In the genomic region with DNA sequence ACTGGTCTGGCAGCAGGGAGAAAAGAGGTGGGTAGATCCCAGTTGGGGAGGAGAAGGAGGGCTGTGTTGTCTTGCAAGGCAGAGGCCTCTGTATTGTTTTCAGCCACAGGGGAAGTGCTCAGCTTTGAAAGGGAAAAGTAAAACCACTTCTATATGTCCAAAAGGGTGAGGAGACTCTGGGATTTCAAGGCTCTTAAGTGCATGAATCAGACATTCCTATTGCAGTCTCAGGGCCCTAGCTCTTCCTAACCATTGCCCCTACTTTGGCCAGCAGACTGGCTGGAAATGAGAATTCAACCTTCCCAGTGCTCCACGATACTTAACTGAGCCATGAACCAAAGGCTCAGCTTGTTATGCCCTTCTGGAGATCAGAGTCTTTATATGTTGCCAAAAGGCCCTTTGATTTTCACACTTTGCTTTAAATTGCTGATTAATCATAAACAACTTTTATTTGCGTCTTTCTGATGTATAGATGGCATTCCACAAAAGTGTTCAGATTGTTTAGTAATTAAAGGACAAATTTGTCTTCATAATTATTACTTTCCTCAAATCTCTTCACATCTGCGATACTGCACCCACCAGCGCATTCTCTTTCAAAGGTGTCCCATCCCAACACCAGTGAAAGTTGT, we compare ENCODE assay signal across 23 cellular contexts.
"Had no signal": no experiment of that assay in that cellular context is flagged by ENCODE, and none has a peak within 500 bp of the region (broad histone marks: within the 10 kb centered on the region; RNA-seq: fewer than 3 reads in every experiment).

No MANE protein-coding gene starts in this region.

- H3K27ac ChIP-seq: PC-9 had no signal

- H3K4me1 Mint-ChIP-seq: activated B cell treated with CpG ODN at 0.5 μM for 24 hours; activated CD4-positive, alpha-beta T cell treated with anti-CD3 and anti-CD28 coated beads, Interleukin-2, amount 10 ng/mL, durations not matched to agents 24 days and 14 days; activated CD8-positive, alpha-beta memory T cell treated with anti-CD3 and anti-CD28 coated beads, Interleukin-2, amount 10 ng/mL, durations not matched to agents 7 days and 5 days; activated naive CD4-positive, alpha-beta T cell treated with anti-CD3 and anti-CD28 coated beads, Interleukin-2, amount 50 U/mL, for 24 hours; T-helper 17 cell had no signal

- DNase-seq: activated B cell treated with CpG ODN at 0.5 μM for 24 hours; activated CD4-positive, alpha-beta T cell treated with anti-CD3 and anti-CD28 coated beads for 1 hour; activated CD4-positive, alpha-beta T cell treated with anti-CD3 and anti-CD28 coated beads, Interleukin-2, amount 10 ng/mL, durations not matched to agents 24 days and 14 days; activated CD4-positive, alpha-beta T cell treated with anti-CD3 and anti-CD28 coated beads, Interleukin-2, amount 50 U/mL, for 48 hours; activated CD8-positive, alpha-beta memory T cell treated with anti-CD3 and anti-CD28 coated beads, Interleukin-2, amount 10 ng/mL, durations not matched to agents 7 days and 5 days; activated effector memory CD4-positive, alpha-beta T cell treated with Interleukin-2 at 50 U/mL for 16 hours; activated naive CD4-positive, alpha-beta T cell; activated T-cell treated with anti-CD3 and anti-CD28 coated beads, Interleukin-2, amount 50 U/mL, for 24 hours; Kasumi-1; NCI-H1048; NCI-H146; NCI-H187 treated with DMSO at 0.1 percent for 48 hours; NCI-H2081 treated with DMSO at 0.1 percent for 48 hours; NCI-H446; NCI-H524 treated with DMSO at 0.1 percent for 48 hours; NCI-H748 treated with DMSO at 0.1 percent for 48 hours; PC-9; SIG-M5; T-helper 17 cell; T-helper 9 cell had no signal

- ATAC-seq: activated CD8-positive, alpha-beta memory T cell treated with anti-CD3 and anti-CD28 coated beads, Interleukin-2, amount 10 ng/mL, durations not matched to agents 7 days and 5 days; T-helper 17 cell had no signal

- H3K36me3 Mint-ChIP-seq: activated CD8-positive, alpha-beta memory T cell treated with anti-CD3 and anti-CD28 coated beads, Interleukin-2, amount 10 ng/mL, durations not matched to agents 7 days and 5 days; activated naive CD4-positive, alpha-beta T cell treated with anti-CD3 and anti-CD28 coated beads, Interleukin-2, amount 50 U/mL, for 24 hours; brain had no signal

- H3K9me3 Mint-ChIP-seq: activated B cell treated with CpG ODN at 0.5 μM for 24 hours; activated CD4-positive, alpha-beta T cell treated with anti-CD3 and anti-CD28 coated beads, Interleukin-2, amount 10 ng/mL, durations not matched to agents 24 days and 14 days; activated naive CD4-positive, alpha-beta T cell treated with anti-CD3 and anti-CD28 coated beads, Interleukin-2, amount 50 U/mL, for 24 hours; activated T-helper 1 cell treated with anti-CD3 and anti-CD28 coated beads, Interleukin-12 subunit alpha, Interleukin-12 subunit beta, Interleukin-2, Interleukin-4 antibody, amounts not matched to agents 30 ng/mL and 10 ng/mL and 1 ng/mL, durations not matched to agents 14 hours and 24 hours and 36 hours had no signal

- H3K27ac Mint-ChIP-seq: activated B cell treated with CpG ODN at 0.5 μM for 24 hours; activated CD4-positive, alpha-beta T cell treated with anti-CD3 and anti-CD28 coated beads, Interleukin-2, amount 10 ng/mL, durations not matched to agents 24 days and 14 days; activated CD8-positive, alpha-beta memory T cell treated with anti-CD3 and anti-CD28 coated beads, Interleukin-2, amount 10 ng/mL, durations not matched to agents 7 days and 5 days; activated naive CD4-positive, alpha-beta T cell treated with anti-CD3 and anti-CD28 coated beads, Interleukin-2, amount 50 U/mL, for 24 hours; activated T-cell treated with anti-CD3 and anti-CD28 coated beads, Interleukin-2, amount 50 U/mL, for 24 hours; activated T-helper 1 cell treated with anti-CD3 and anti-CD28 coated beads, Interleukin-12 subunit alpha, Interleukin-12 subunit beta, Interleukin-2, Interleukin-4 antibody, amounts not matched to agents 30 ng/mL and 10 ng/mL and 1 ng/mL, durations not matched to agents 14 hours and 24 hours and 36 hours; brain; T-helper 17 cell had no signal

- H3K4me3 ChIP-seq: PC-9 had no signal

- H3K27me3 Mint-ChIP-seq: activated B cell treated with CpG ODN at 0.5 μM for 24 hours; activated CD4-positive, alpha-beta T cell treated with anti-CD3 and anti-CD28 coated beads, Interleukin-2, amount 10 ng/mL, durations not matched to agents 24 days and 14 days; activated CD8-positive, alpha-beta memory T cell treated with anti-CD3 and anti-CD28 coated beads, Interleukin-2, amount 10 ng/mL, durations not matched to agents 7 days and 5 days; activated T-cell treated with anti-CD3 and anti-CD28 coated beads, Interleukin-2, amount 50 U/mL, for 24 hours; brain; T-helper 17 cell had no signal

- H3K4me2 ChIP-seq: PC-9 had no signal

- H3K4me3 Mint-ChIP-seq: activated B cell treated with CpG ODN at 0.5 μM for 24 hours; activated CD4-positive, alpha-beta T cell treated with anti-CD3 and anti-CD28 coated beads, Interleukin-2, amount 10 ng/mL, durations not matched to agents 24 days and 14 days; activated CD8-positive, alpha-beta memory T cell treated with anti-CD3 and anti-CD28 coated beads, Interleukin-2, amount 10 ng/mL, durations not matched to agents 7 days and 5 days; activated naive CD4-positive, alpha-beta T cell treated with anti-CD3 and anti-CD28 coated beads, Interleukin-2, amount 50 U/mL, for 24 hours; activated T-cell treated with anti-CD3 and anti-CD28 coated beads, Interleukin-2, amount 50 U/mL, for 24 hours; activated T-helper 1 cell treated with anti-CD3 and anti-CD28 coated beads, Interleukin-12 subunit alpha, Interleukin-12 subunit beta, Interleukin-2, Interleukin-4 antibody, amounts not matched to agents 30 ng/mL and 10 ng/mL and 1 ng/mL, durations not matched to agents 14 hours and 24 hours and 36 hours; brain; T-helper 17 cell had no signal

- H2AFZ ChIP-seq: PC-9 had no signal
